Comparison of ENCODE assay signal across 8 cellular contexts in the genomic region with DNA sequence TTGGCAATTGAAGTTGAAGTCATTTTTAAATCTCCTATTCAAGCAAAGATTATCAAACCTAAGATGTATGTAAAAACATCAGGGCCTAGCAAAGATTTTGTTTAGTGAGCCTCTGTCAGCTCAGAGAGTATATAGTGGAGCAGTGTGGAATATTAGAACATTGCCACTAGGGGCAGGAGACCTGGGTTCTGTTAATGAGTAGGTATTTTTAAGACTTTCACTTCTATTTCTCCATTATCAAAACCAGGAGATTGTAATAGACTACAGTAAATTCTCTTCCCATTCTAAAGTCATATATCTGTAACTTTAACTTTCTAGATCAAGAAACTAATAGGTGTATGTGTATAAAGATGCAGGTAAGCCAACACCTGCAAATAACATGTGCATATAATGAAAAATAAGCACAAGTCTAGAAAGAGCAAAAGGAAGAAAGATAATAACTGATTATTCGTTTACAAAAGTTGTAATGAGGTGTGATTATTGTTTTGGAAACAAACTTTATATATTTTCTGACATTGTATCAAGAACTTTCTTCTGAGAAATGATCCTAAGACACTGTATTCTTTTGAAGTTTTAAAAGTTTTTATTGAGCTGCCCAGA.
DNase-seq lines count a peak whose midpoint lies in the region; ATAC-seq, FAIRE-seq and TF ChIP-seq lines count a peak whose summit lies in the region.

No MANE protein-coding gene starts in this region.

- no peaks in the 10 kb centered on the region for H3K27me3 ChIP-seq in mesendoderm (ENCODE audit: insufficient read depth, low read length, poor library complexity)
- no peaks in the 10 kb centered on the region for H3K27me3 ChIP-seq in CD4-positive, alpha-beta T cell (ENCODE audit: control insufficient read depth, insufficient read depth, low read length)

- H4K5ac ChIP-seq in mesendoderm (ENCODE audit: low read length), result no peak overlapping the region

- no peaks in the 10 kb centered on the region for H3K4me1 Mint-ChIP-seq in CD4-positive, alpha-beta T cell (ENCODE audit: low read depth)

- H2BK5ac ChIP-seq in mesendoderm (ENCODE audit: low read length), result no peak overlapping the region

- H3K4me3 ChIP-seq in A549, result no peak overlapping the region
- no peak overlapping the region for H3K4me3 ChIP-seq in mesendoderm (ENCODE audit: low read length)

- H3K9me3 ChIP-seq in A549, result no peaks in the 10 kb centered on the region
- H3K9me3 ChIP-seq in CD4-positive, alpha-beta T cell (ENCODE audit: control insufficient read depth, low read length), result no peaks in the 10 kb centered on the region

- no peak overlapping the region for H3K23ac ChIP-seq in mesendoderm (ENCODE audit: low read length)

- H3K18ac ChIP-seq in mesendoderm (ENCODE audit: low read length), result no peak overlapping the region

- no peak for TF ChIP-seq EP300 in A549 (IDR thresholded peaks at IDR 0.05)

- no peaks in the 10 kb centered on the region for H3K36me3 Mint-ChIP-seq in CD4-positive, alpha-beta T cell (ENCODE audit: low read depth)

- FAIRE-seq in A549 (lab: Jason Lieb, UNC), result no peak

- TF ChIP-seq RAD21 in A549 (conservative IDR thresholded peaks at IDR 0.05 in 1 of 2, IDR thresholded peaks at IDR 0.05 in 1 of 2), result no peak

- no peak overlapping the region for H4K8ac ChIP-seq in mesendoderm (ENCODE audit: low read depth, low read length)

- ATAC-seq in A549, result peak; percentile 56 to 80; a peak in 3 of 6 replicates
- ATAC-seq in GM18858 (IDR thresholded peaks at IDR 0.05; ENCODE audit: unreplicated experiment), result peak; percentile 45
- peak; percentile 80 for ATAC-seq in HG03342 (IDR thresholded peaks at IDR 0.05; ENCODE audit: unreplicated experiment)
- ATAC-seq in CD4-positive, alpha-beta T cell (ENCODE audit: poor library complexity), result no peak

- no peak overlapping the region for H3K56ac ChIP-seq in mesendoderm (ENCODE audit: low read length)

- H2AK5ac ChIP-seq in mesendoderm (ENCODE audit: low read length), result no peak overlapping the region

- no peaks in the 10 kb centered on the region for H3K9me3 Mint-ChIP-seq in CD4-positive, alpha-beta T cell

- no peak overlapping the region for H3K4me3 Mint-ChIP-seq in CD4-positive, alpha-beta T cell

- no peak overlapping the region for H2BK15ac ChIP-seq in mesendoderm (replicated peaks; ENCODE audit: low read depth)

- no peaks in the 10 kb centered on the region for H3K79me2 ChIP-seq in mesendoderm (ENCODE audit: control insufficient read depth, insufficient read depth, low read length)

- peak; percentile 22; the same call in 2 of the 3 replicates for TF ChIP-seq CTCF in A549 (IDR thresholded peaks at IDR 0.05)
- no peak for TF ChIP-seq CTCF in CD4-positive, alpha-beta T cell (IDR thresholded peaks at IDR 0.05)

- H3K27ac Mint-ChIP-seq in CD4-positive, alpha-beta T cell, result no peak overlapping the region

- H3K4me1 ChIP-seq in A549 (no peaks in the 10 kb centered on the region), mesendoderm (ENCODE audit: control insufficient read depth, low read depth, low read length) (no peaks in the 10 kb centered on the region)

- DNase-seq in A549 (ENCODE audit: low read depth in 1 of 2, low spot score in 1 of 2) (peak; percentile 1 to 21), SKM-1 (lab: John Stamatoyannopoulos, UW; ENCODE audit: unreplicated experiment) (peak; percentile 11), mesendoderm (peak; percentile 32), midbrain (lab: John Stamatoyannopoulos, UW) (no peak), ureter (ENCODE audit: low spot score) (no peak)
- DNase-seq in CD4-positive, alpha-beta T cell, result no peak

- H3K27ac ChIP-seq in A549 (no peak overlapping the region), mesendoderm (ENCODE audit: low read depth, low read length) (no peak overlapping the region)
- no peak overlapping the region for H3K27ac ChIP-seq in CD4-positive, alpha-beta T cell (ENCODE audit: low read depth, low read length)

- no peaks in the 10 kb centered on the region for H3K79me1 ChIP-seq in mesendoderm (ENCODE audit: low read length)

- 0% methylated on average over 1 of the region's 1 CpG for WGBS in A549 (ENCODE audit: missing lambda C conversion rate)
- WGBS in mesendoderm (ENCODE audit: extremely low coverage, insufficient coverage, low lambda C conversion rate), result no CpG with 5 or more reads among the region's 1 CpG

- no peak overlapping the region for H3K4ac ChIP-seq in mesendoderm (ENCODE audit: low read depth, low read length)

- intact Hi-C loops in CD4-positive, alpha-beta T cell (cut with DNase I, micrococcal nuclease), result no loop called here

- POLR2A ChIA-PET in A549 (lab: Yijun Ruan, JAX), result no interaction called here
- POLR2A ChIA-PET in CD4-positive, alpha-beta T cell (lab: Charles Lee), result no interaction called here

- no peak for TF ChIP-seq POLR2A in A549 (IDR thresholded peaks at IDR 0.05; ENCODE audit: low read length)

- H3K36me3 ChIP-seq in mesendoderm (ENCODE audit: control insufficient read depth, insufficient read depth, low read length), result no peaks in the 10 kb centered on the region

- H2BK120ac ChIP-seq in mesendoderm (ENCODE audit: low read depth, low read length), result no peak overlapping the region

- no peaks in the 10 kb centered on the region for H3K27me3 Mint-ChIP-seq in CD4-positive, alpha-beta T cell

- CTCF ChIA-PET in A549 (lab: Yijun Ruan, JAX), result no interaction called here
- CTCF ChIA-PET in CD4-positive, alpha-beta T cell (lab: Charles Lee), result no interaction called here

- no peak overlapping the region for H3K4me2 ChIP-seq in A549
- no peak overlapping the region for H3K4me2 ChIP-seq in mesendoderm (ENCODE audit: low read length)

- no peak overlapping the region for H3K9ac ChIP-seq in mesendoderm (ENCODE audit: low read length)

TF ChIP-seq in A549, 52 proteins besides CTCF, POLR2A, EP300 and RAD21:
- TF ChIP-seq, protein P1, sequence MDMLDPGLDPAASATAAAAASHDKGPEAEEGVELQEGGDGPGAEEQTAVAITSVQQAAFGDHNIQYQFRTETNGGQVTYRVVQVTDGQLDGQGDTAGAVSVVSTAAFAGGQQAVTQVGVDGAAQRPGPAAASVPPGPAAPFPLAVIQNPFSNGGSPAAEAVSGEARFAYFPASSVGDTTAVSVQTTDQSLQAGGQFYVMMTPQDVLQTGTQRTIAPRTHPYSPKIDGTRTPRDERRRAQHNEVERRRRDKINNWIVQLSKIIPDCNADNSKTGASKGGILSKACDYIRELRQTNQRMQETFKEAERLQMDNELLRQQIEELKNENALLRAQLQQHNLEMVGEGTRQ (IDR thresholded peaks at IDR 0.05), result no peak
- TF ChIP-seq BHLHE40 (IDR thresholded peaks at IDR 0.05; ENCODE audit: low read depth, low read length), result no peak
- no peak for TF ChIP-seq ATOH8 (CRISPR knock-in tag; IDR thresholded peaks at IDR 0.05; ENCODE audit: low read depth)
- no peak for TF ChIP-seq HOXB5 (CRISPR knock-in tag; IDR thresholded peaks at IDR 0.05)
- no peak for TF ChIP-seq MYC (IDR thresholded peaks at IDR 0.05; ENCODE audit: borderline replicate concordance, low read length)
- TF ChIP-seq RFX5 (IDR thresholded peaks at IDR 0.05), result no peak
- TF ChIP-seq KDM5A (IDR thresholded peaks at IDR 0.05), result no peak
- TF ChIP-seq RNF2 (IDR thresholded peaks at IDR 0.05; ENCODE audit: borderline replicate concordance, low read depth), result no peak
- no peak for TF ChIP-seq HDAC2 (IDR thresholded peaks at IDR 0.05)
- TF ChIP-seq FOSL2 (IDR thresholded peaks at IDR 0.05), result no peak
- TF ChIP-seq FOSL2 (CRISPR knock-in tag; IDR thresholded peaks at IDR 0.05), result no peak
- TF ChIP-seq FOXS1 (CRISPR knock-in tag; IDR thresholded peaks at IDR 0.05), result no peak

Comparison
In these comparisons a context has a peak if more than half of its experiments do, and no peak if none do; other contexts are left out.
1. DNase-seq: peak in A549 (2 of 2), SKM-1 (single experiment) and mesendoderm (single experiment); none in midbrain (single experiment), CD4-positive, alpha-beta T cell (0 of 10) and ureter (single experiment).